ENCODE assay signal across 27 cellular contexts in genomic region chr3:56185827-56186226, GRCh38.
"Had no signal": no experiment of that assay in that cellular context is flagged by ENCODE, and none has a peak within 500 bp of the region (broad histone marks: within the 10 kb centered on the region; RNA-seq: fewer than 3 reads in every experiment).

No MANE protein-coding gene starts in this region.

- H3K9me3 ChIP-seq: ovary, psoas muscle, right lobe of liver, stomach, thoracic aorta, thyroid gland, tibial nerve, upper lobe of left lung, vagina had no signal

- DNase-seq: occipital lobe; ovary; posterior cingulate gyrus; psoas muscle; right cardiac atrium; right lobe of liver; sigmoid colon; small intestine; stimulated activated CD4-positive, alpha-beta T cell treated with anti-CD3 and anti-CD28 coated beads, Interleukin-15, amount 100 ng/mL, for 24 hours; stimulated activated CD4-positive, alpha-beta T cell treated with anti-CD3 and anti-CD28 coated beads, Interleukin-2, amount 100 ng/mL, for 24 hours; stimulated activated CD4-positive, alpha-beta T cell treated with anti-CD3 and anti-CD28 coated beads, Interleukin-2, amount 100 ng/mL, for 48 hours; stimulated activated CD4-positive, alpha-beta T cell treated with anti-CD3 and anti-CD28 coated beads, Interleukin-4, amount 100 ng/mL, for 24 hours; stimulated activated naive B cell treated with anti-CD40 and anti-IgM and Interleukin-4, amounts not matched to agents 10 μg/mL and 1 μg/mL and 100 μg/mL, for 72 hours; stimulated activated naive CD4-positive, alpha-beta T cell treated with Interleukin-2 at 50 U/mL for 16 hours; stomach; thyroid gland; trophoblast cell; upper lobe of left lung had no signal

- H3K27ac Mint-ChIP-seq: nephron; progenitor cell of endocrine pancreas; stimulated activated effector memory CD8-positive, alpha-beta T cell treated with anti-CD3 and anti-CD28 coated beads, Interleukin-12 subunit alpha, Interleukin-12 subunit beta, amount 100 ng/mL, for 72 hours; stimulated activated naive B cell treated with anti-CD40 and anti-IgM and Interleukin-4, amounts not matched to agents 10 μg/mL and 1 μg/mL and 100 μg/mL, for 72 hours; stimulated activated naive CD8-positive, alpha-beta T cell treated with anti-CD3 and anti-CD28 coated beads, Interleukin-15, Interleukin-2, amounts not matched to agents 100 ng/mL and 50 ng/mL, for 24 hours had no signal

- H3K4me1 ChIP-seq: neural progenitor cell, parathyroid adenoma, psoas muscle, right lobe of liver, sigmoid colon, stomach, thyroid gland, tibial nerve, upper lobe of left lung, vagina had no signal

- H3K27me3 ChIP-seq: neural progenitor cell, ovary, right lobe of liver, sigmoid colon, stomach, thyroid gland, tibial nerve, upper lobe of left lung, vagina had no signal

- ATAC-seq: psoas muscle; right cardiac atrium; right lobe of liver; stimulated activated effector memory CD8-positive, alpha-beta T cell treated with anti-CD3 and anti-CD28 coated beads, Interleukin-12 subunit alpha, Interleukin-12 subunit beta, amount 100 ng/mL, for 72 hours; stimulated activated naive B cell treated with anti-CD40 and anti-IgM and Interleukin-4, amounts not matched to agents 10 μg/mL and 1 μg/mL and 100 μg/mL, for 72 hours had no signal

- H3K4me3 ChIP-seq: neural progenitor cell, ovary, psoas muscle, right lobe of liver, sigmoid colon, stomach, thoracic aorta, thyroid gland, tibial nerve, upper lobe of left lung, vagina had no signal

- H3K9me3 Mint-ChIP-seq: nephron; neural progenitor cell; stimulated activated naive B cell treated with anti-CD40 and anti-IgM and Interleukin-4, amounts not matched to agents 10 μg/mL and 1 μg/mL and 100 μg/mL, for 72 hours; stimulated activated naive CD8-positive, alpha-beta T cell treated with anti-CD3 and anti-CD28 coated beads, Interleukin-15, Interleukin-2, amounts not matched to agents 100 ng/mL and 50 ng/mL, for 24 hours had no signal

- H3K4me3 Mint-ChIP-seq: nephron; neural progenitor cell; stimulated activated effector memory CD8-positive, alpha-beta T cell treated with anti-CD3 and anti-CD28 coated beads, Interleukin-12 subunit alpha, Interleukin-12 subunit beta, amount 100 ng/mL, for 72 hours; stimulated activated naive B cell treated with anti-CD40 and anti-IgM and Interleukin-4, amounts not matched to agents 10 μg/mL and 1 μg/mL and 100 μg/mL, for 72 hours; stimulated activated naive CD8-positive, alpha-beta T cell treated with anti-CD3 and anti-CD28 coated beads, Interleukin-15, Interleukin-2, amounts not matched to agents 100 ng/mL and 50 ng/mL, for 24 hours had no signal

- H3K36me3 ChIP-seq: neural progenitor cell, ovary, right lobe of liver, sigmoid colon, stomach, thoracic aorta, thyroid gland, tibial nerve, upper lobe of left lung, vagina had no signal

- H3K4me1 Mint-ChIP-seq: nephron; stimulated activated effector memory CD8-positive, alpha-beta T cell treated with anti-CD3 and anti-CD28 coated beads, Interleukin-12 subunit alpha, Interleukin-12 subunit beta, amount 100 ng/mL, for 72 hours; stimulated activated naive B cell treated with anti-CD40 and anti-IgM and Interleukin-4, amounts not matched to agents 10 μg/mL and 1 μg/mL and 100 μg/mL, for 72 hours had no signal

- H3K27ac ChIP-seq: neural progenitor cell, ovary, parathyroid adenoma, psoas muscle, right lobe of liver, sigmoid colon, stomach, thoracic aorta, thyroid gland, tibial nerve, upper lobe of left lung, vagina had no signal

- H3K27me3 Mint-ChIP-seq: progenitor cell of endocrine pancreas had no signal

- H3K36me3 Mint-ChIP-seq: neural progenitor cell; stimulated activated effector memory CD8-positive, alpha-beta T cell treated with anti-CD3 and anti-CD28 coated beads, Interleukin-12 subunit alpha, Interleukin-12 subunit beta, amount 100 ng/mL, for 72 hours; stimulated activated naive B cell treated with anti-CD40 and anti-IgM and Interleukin-4, amounts not matched to agents 10 μg/mL and 1 μg/mL and 100 μg/mL, for 72 hours had no signal
